29 cellular contexts compared by ENCODE assay signal in genomic region chr15:33384307-33384706, GRCh38.
"Had no signal": no experiment of that assay in that cellular context is flagged by ENCODE, and none has a peak within 500 bp of the region (broad histone marks: within the 10 kb centered on the region; RNA-seq: fewer than 3 reads in every experiment).

No MANE protein-coding gene starts in this region.

- H3K9me3 ChIP-seq: esophagus muscularis mucosa, gastroesophageal sphincter, heart right ventricle had no signal

- H3K4me3 ChIP-seq: esophagus muscularis mucosa, gastroesophageal sphincter, heart right ventricle had no signal

- H3K4me1 ChIP-seq: esophagus muscularis mucosa, foreskin keratinocyte, gastroesophageal sphincter, heart right ventricle had no signal

- ATAC-seq: activated CD4-positive, CD25-positive, alpha-beta regulatory T cell treated with anti-CD3 and anti-CD28 coated beads, Interleukin-2, amount 50 U/mL, for 24 hours; activated CD8-positive, alpha-beta T cell treated with anti-CD3 and anti-CD28 coated beads for 36 hours; activated T-cell treated with anti-CD3 and anti-CD28 coated beads, Interleukin-2, amount 50 U/mL, for 4 hours; activated T-helper 17 cell treated with anti-CD3 and anti-CD28 coated beads, Interleukin-2, amount 50 U/mL, for 72 hours; effector memory CD8-positive, alpha-beta T cell; foreskin keratinocyte; gastroesophageal sphincter; heart right ventricle had no signal

- H3K27ac ChIP-seq: brain microvascular endothelial cell, esophagus muscularis mucosa, foreskin keratinocyte, gastroesophageal sphincter, heart right ventricle, VCaP had no signal

- H3K27me3 ChIP-seq: brain microvascular endothelial cell, esophagus muscularis mucosa, gastroesophageal sphincter had no signal

- FAIRE-seq: astrocyte, bronchial epithelial cell had no signal

- DNase-seq: activated B cell treated with CpG ODN at 0.5 μM for 24 hours; activated CD4-positive, alpha-beta T cell treated with anti-CD3 and anti-CD28 coated beads for 48 hours; activated CD4-positive, alpha-beta T cell treated with anti-CD3 and anti-CD28 coated beads, Interleukin-2, amount 50 U/mL, for 1 hour; activated CD4-positive, alpha-beta T cell treated with anti-CD3 and anti-CD28 coated beads, Interleukin-2, amount 50 U/mL, for 48 hours; activated CD8-positive, alpha-beta memory T cell treated with anti-CD3 and anti-CD28 coated beads for 24 hours; activated CD8-positive, alpha-beta T cell treated with anti-CD3 and anti-CD28 coated beads for 36 hours; activated effector memory CD4-positive, alpha-beta T cell treated with Interleukin-2 at 50 U/mL for 16 hours; activated gamma-delta T cell treated with Interleukin-2 at 50 U/mL for 16 hours; activated naive CD4-positive, alpha-beta T cell treated with anti-CD3 and anti-CD28 coated beads, Interleukin-2, amount 50 U/mL, for 16 hours; activated naive CD4-positive, alpha-beta T cell treated with Interleukin-2 at 50 U/mL for 16 hours; activated T-cell treated with anti-CD3 and anti-CD28 coated beads, Interleukin-2, amount 50 U/mL, for 4 hours; amniotic stem cell; anterior cingulate cortex; brain microvascular endothelial cell; cortex of kidney; dermis blood vessel endothelial cell; effector CD4-positive, alpha-beta T cell; effector memory CD8-positive, alpha-beta T cell; erythroblast; foreskin keratinocyte; heart right ventricle; T-helper 2 cell had no signal

- H3K36me3 ChIP-seq: brain microvascular endothelial cell, esophagus muscularis mucosa, gastroesophageal sphincter, heart right ventricle had no signal
